Comparison of ENCODE assay signal across 8 cellular contexts in the genomic region with DNA sequence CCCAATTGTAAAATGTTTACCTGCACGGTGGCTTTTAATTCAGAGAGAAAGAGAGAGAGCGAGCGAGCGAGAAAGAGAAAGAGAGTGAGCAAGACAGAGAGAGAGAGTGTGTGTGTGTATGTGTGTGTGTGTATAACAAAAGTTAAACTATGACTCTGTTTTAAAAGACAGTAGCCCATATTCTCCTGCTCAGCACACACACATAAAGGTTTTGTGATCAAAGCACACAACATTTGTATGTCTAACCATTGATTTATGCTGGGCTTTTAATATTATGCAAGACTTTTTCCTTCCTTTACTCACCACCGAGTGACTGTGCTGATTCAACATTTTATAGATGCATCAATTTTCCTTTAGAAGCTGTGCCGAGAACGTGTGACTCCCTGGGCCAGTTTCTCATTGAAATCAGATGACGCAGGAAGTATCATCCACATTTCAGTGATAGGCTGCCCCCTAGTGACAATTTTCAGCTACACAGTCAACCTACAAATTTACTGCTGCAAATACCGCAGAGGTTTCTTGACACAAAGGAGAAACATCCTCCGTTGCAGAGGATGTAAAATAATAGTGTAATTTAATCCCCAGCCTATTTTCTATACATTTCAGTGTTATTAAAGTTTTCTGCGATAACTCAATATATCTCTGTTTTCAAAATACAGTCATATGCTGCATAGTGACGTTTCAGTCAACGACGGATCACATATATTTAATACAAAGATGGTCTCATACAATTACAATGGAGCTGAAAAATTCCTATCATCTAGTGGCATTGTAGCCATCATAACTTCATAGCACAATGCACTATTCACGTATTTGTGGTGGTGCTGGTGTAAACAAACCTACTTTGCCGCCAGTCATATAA.
DNase-seq lines count a peak whose midpoint lies in the region; ATAC-seq, FAIRE-seq and TF ChIP-seq lines count a peak whose summit lies in the region.

No MANE protein-coding gene starts in this region.

- peak; percentile 66 for TF ChIP-seq CTCF in foreskin fibroblast (IDR thresholded peaks at IDR 0.05; ENCODE audit: low read depth, low read length)
- peak; percentile 85 for TF ChIP-seq CTCF in thoracic aorta (IDR thresholded peaks at IDR 0.05)

- DNase-seq in GOT3 (lab: John Stamatoyannopoulos, UW) (peak; percentile 17), LHCN-M2 (ENCODE audit: low read depth) (peak; percentile 87), RPMI8226 (peak; percentile 74), foreskin fibroblast (peak; percentile 91 to 95), occipital lobe (lab: John Stamatoyannopoulos, UW) (peak; percentile 63), thoracic aorta (ENCODE audit: low spot score) (peak; percentile 57)
- peak; percentile 55 for DNase-seq in activated T-helper 2 cell treated with anti-CD3 and anti-CD28 coated beads, Interferon-gamma antibody, Interleukin-2, Interleukin-4, amounts not matched to agents 10 μg/mL and 5 μg/mL and 100 μg/mL, durations not matched to agents 14 hours and 24 hours and 36 hours (ENCODE audit: low spot score)

- no peak overlapping the region for H3K4me3 ChIP-seq in foreskin fibroblast (ENCODE audit: low read depth in 1 of 2, low read length in 2 of 2)
- H3K4me3 ChIP-seq in thoracic aorta = peak overlapping the region; percentile 38

- peak; percentile 61 for ATAC-seq in thoracic aorta (ENCODE audit: insufficient number of reproducible peaks, low FRiP score, low read depth)

- peaks cover 5% of the 10 kb centered on the region for H3K4me1 Mint-ChIP-seq in activated T-helper 2 cell treated with anti-CD3 and anti-CD28 coated beads, Interferon-gamma antibody, Interleukin-2, Interleukin-4, amounts not matched to agents 10 μg/mL and 5 μg/mL and 100 μg/mL, durations not matched to agents 14 hours and 24 hours and 36 hours (ENCODE audit: low read depth)

- no peaks in the 10 kb centered on the region for H3K4me1 ChIP-seq in thoracic aorta (ENCODE audit: control insufficient read depth in 1 of 2, low read depth in 2 of 2)

- peaks cover 6% of the 10 kb centered on the region for H3K27me3 Mint-ChIP-seq in activated T-helper 2 cell treated with anti-CD3 and anti-CD28 coated beads, Interferon-gamma antibody, Interleukin-2, Interleukin-4, amounts not matched to agents 10 μg/mL and 5 μg/mL and 100 μg/mL, durations not matched to agents 14 hours and 24 hours and 36 hours (ENCODE audit: low read depth)

- H3K9me3 Mint-ChIP-seq in activated T-helper 2 cell treated with anti-CD3 and anti-CD28 coated beads, Interferon-gamma antibody, Interleukin-2, Interleukin-4, amounts not matched to agents 10 μg/mL and 5 μg/mL and 100 μg/mL, durations not matched to agents 14 hours and 24 hours and 36 hours = no peaks in the 10 kb centered on the region

- intact Hi-C loops in activated T-helper 2 cell treated with anti-CD3 and anti-CD28 coated beads, Interferon-gamma antibody, Interleukin-2, Interleukin-4, amounts not matched to agents 10 μg/mL and 5 μg/mL and 100 μg/mL, durations not matched to agents 14 hours and 24 hours and 36 hours (cut with micrococcal nuclease) = loop anchor here (1.0 to 10.0 kb wide), 8 partner anchors 69 to 884 kb away; no protein-coding TSS in a partner anchor

- no peak overlapping the region for H3K27ac ChIP-seq in thoracic aorta

- no peak overlapping the region for H3K27ac Mint-ChIP-seq in activated T-helper 2 cell treated with anti-CD3 and anti-CD28 coated beads, Interferon-gamma antibody, Interleukin-2, Interleukin-4, amounts not matched to agents 10 μg/mL and 5 μg/mL and 100 μg/mL, durations not matched to agents 14 hours and 24 hours and 36 hours

- FAIRE-seq in G401.6 (lab: Jason Lieb, UNC) = peak; percentile 94

- H3K36me3 ChIP-seq in thoracic aorta = no peaks in the 10 kb centered on the region

- H3K27me3 ChIP-seq in thoracic aorta (replicated peaks; ENCODE audit: insufficient read depth) = no peaks in the 10 kb centered on the region

- no peaks in the 10 kb centered on the region for H3K36me3 Mint-ChIP-seq in activated T-helper 2 cell treated with anti-CD3 and anti-CD28 coated beads, Interferon-gamma antibody, Interleukin-2, Interleukin-4, amounts not matched to agents 10 μg/mL and 5 μg/mL and 100 μg/mL, durations not matched to agents 14 hours and 24 hours and 36 hours (ENCODE audit: low read depth)

- H3K9me3 ChIP-seq in thoracic aorta = no peaks in the 10 kb centered on the region

- H3K4me3 Mint-ChIP-seq in activated T-helper 2 cell treated with anti-CD3 and anti-CD28 coated beads, Interferon-gamma antibody, Interleukin-2, Interleukin-4, amounts not matched to agents 10 μg/mL and 5 μg/mL and 100 μg/mL, durations not matched to agents 14 hours and 24 hours and 36 hours (ENCODE audit: low read depth) = no peak overlapping the region

Comparison
In these comparisons a context has a peak if more than half of its experiments do, and no peak if none do; other contexts are left out.
1. DNase-seq: peak in every context shown above with its lines; median percentile 93 in foreskin fibroblast; 87 in LHCN-M2; 74 in RPMI8226; 63 in occipital lobe; 57 in thoracic aorta; 55 in activated T-helper 2 cell treated with anti-CD3 and anti-CD28 coated beads, Interferon-gamma antibody, Interleukin-2, Interleukin-4, amounts not matched to agents 10 μg/mL and 5 μg/mL and 100 μg/mL, durations not matched to agents 14 hours and 24 hours and 36 hours; 17 in GOT3.